In the genomic region with DNA sequence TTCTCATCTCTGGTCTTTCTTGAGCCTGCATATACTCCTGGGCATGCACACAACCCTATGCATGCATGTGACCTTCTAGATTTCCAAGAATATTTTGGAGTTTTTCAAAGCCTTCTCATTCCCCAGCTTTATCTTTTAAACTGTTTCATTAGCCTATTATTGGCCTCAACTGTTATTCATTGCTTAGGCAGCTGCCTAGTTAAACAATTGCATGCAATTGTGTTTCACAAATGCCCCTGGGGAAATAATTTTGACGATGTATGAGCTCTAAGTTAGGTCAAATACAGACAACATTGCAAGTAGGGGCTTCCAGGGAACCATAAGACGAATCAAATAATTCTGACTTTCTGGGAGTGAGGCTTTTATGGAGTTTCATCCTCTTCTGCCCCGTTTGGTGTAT, we compare ENCODE assay signal across 23 cellular contexts. TPM values are rescaled to one million over a fixed set of nuclear protein-coding genes. Genes with fewer than 3 reads are reported as not detected.
A peak's percentile ranks its signal among the peaks of the same experiment; 100 is the strongest.
DNase-seq lines count a peak whose midpoint lies in the region; FAIRE-seq and TF ChIP-seq lines count a peak whose summit lies in the region.
"Had no signal": no experiment of that assay in that cellular context is flagged by ENCODE, and none has a peak within 500 bp of the region (broad histone marks: within the 10 kb centered on the region; RNA-seq: fewer than 3 reads in every experiment).

No MANE protein-coding gene starts in this region.

- DNase-seq in Karpas-422 (peak; percentile 26), nephron progenitor cell (no peak), frontal cortex (ENCODE audit: low spot score in 2 of 2) (no peak), iPS-NIHi7 (ENCODE audit: extremely low spot score) (no peak), vagina (ENCODE audit: extremely low spot score in 2 of 2) (no peak)
- DNase-seq: Calu3; CD4-positive, alpha-beta T cell; COR-L47; DMS53; DMS79 treated with DMSO at 0.1 percent for 48 hours; GF-D8; H9 had no signal

- H3K4me1 Mint-ChIP-seq in nephron progenitor cell: no peaks in the 10 kb centered on the region
- H3K4me1 Mint-ChIP-seq: B cell, CD14-positive monocyte, GM23338, H9 had no signal

- H3K4me2 ChIP-seq in BLaER1: peak overlapping the region; percentile 25; the same call in 1 of the 2 replicates
- H3K4me2 ChIP-seq in Karpas-422 (ENCODE audit: low read depth, low read length, poor library complexity, severe bottlenecking): no peak overlapping the region
- H3K4me2 ChIP-seq: GM23338 had no signal

- H3K27me3 Mint-ChIP-seq in nephron progenitor cell (ENCODE audit: low read depth, poor library complexity): peaks cover 11% of the 10 kb centered on the region
- H3K27me3 Mint-ChIP-seq: B cell; CD4-positive, alpha-beta T cell had no signal

- H3K4me3 ChIP-seq in BLaER1 (no peak overlapping the region), Karpas-422 (ENCODE audit: low read length) (no peak overlapping the region), vagina (no peak overlapping the region)
- H3K4me3 ChIP-seq: BLaER1 treated with 17β-estradiol and CSF1 and Interleukin-3, amounts not matched to agents 10 nM and 100 nM; GM23338 had no signal

- peaks cover 47% of the 10 kb centered on the region for H3K36me3 Mint-ChIP-seq in nephron progenitor cell (ENCODE audit: low read depth)

- H3K9me2 ChIP-seq in Karpas-422 (replicated peaks; ENCODE audit: insufficient read depth, low read length): no peaks in the 10 kb centered on the region

- intact Hi-C loops in vagina (cut with DNase I): no loop called here

- H3K79me2 ChIP-seq in Karpas-422 (ENCODE audit: low read length): no peaks in the 10 kb centered on the region

- H3K4me1 ChIP-seq in BLaER1 (peaks cover 13% of the 10 kb centered on the region), Karpas-422 (ENCODE audit: low read length) (no peaks in the 10 kb centered on the region), vagina (no peaks in the 10 kb centered on the region)

- TF ChIP-seq POLR2A in vagina (IDR thresholded peaks at IDR 0.05): no peak

- H4K20me1 ChIP-seq in BLaER1: no peaks in the 10 kb centered on the region
- no peaks in the 10 kb centered on the region for H4K20me1 ChIP-seq in Karpas-422 (ENCODE audit: insufficient read depth, low read depth, low read length)

- no peaks in the 10 kb centered on the region for H3K9me3 Mint-ChIP-seq in nephron progenitor cell
- H3K9me3 Mint-ChIP-seq: CD4-positive, alpha-beta T cell; GM23338; H9 had no signal

- H3K9me3 ChIP-seq in BLaER1 (0 out of 2 replicates have a peak, but pooled peaks cover 4% of the 10 kb centered on the region), Karpas-422 (ENCODE audit: low read length) (no peaks in the 10 kb centered on the region), vagina (no peaks in the 10 kb centered on the region)
- H3K9me3 ChIP-seq: BLaER1 treated with 17β-estradiol and CSF1 and Interleukin-3, amounts not matched to agents 10 nM and 100 nM had no signal

- no peak for FAIRE-seq in frontal cortex (lab: Jason Lieb, UNC)
- FAIRE-seq: GM12891, GM18507 had no signal

- peak overlapping the region; percentile 48 for H3K27ac Mint-ChIP-seq in nephron progenitor cell
- H3K27ac Mint-ChIP-seq: B cell; CD14-positive monocyte; CD4-positive, alpha-beta T cell; GM23338; H9 had no signal

- no peak overlapping the region for H3K9ac ChIP-seq in BLaER1
- no peak overlapping the region for H3K9ac ChIP-seq in Karpas-422 (ENCODE audit: low read length)
- H3K9ac ChIP-seq: BLaER1 treated with 17β-estradiol and CSF1 and Interleukin-3, amounts not matched to agents 10 nM and 100 nM had no signal

- no peaks in the 10 kb centered on the region for H3K27me3 ChIP-seq in BLaER1
- H3K27me3 ChIP-seq in Karpas-422 (ENCODE audit: low read length): no peaks in the 10 kb centered on the region
- no peaks in the 10 kb centered on the region for H3K27me3 ChIP-seq in vagina
- H3K27me3 ChIP-seq: BLaER1 treated with 17β-estradiol and CSF1 and Interleukin-3, amounts not matched to agents 10 nM and 100 nM had no signal

- H3K36me3 ChIP-seq in BLaER1 (peaks cover 16% of the 10 kb centered on the region), Karpas-422 (ENCODE audit: insufficient read depth, low read length) (no peaks in the 10 kb centered on the region), vagina (peaks cover 0 to 14% of the 10 kb centered on the region in 2 donors)

- TF ChIP-seq CTCF in nephron progenitor cell (IDR thresholded peaks at IDR 0.05) (no peak), vagina (IDR thresholded peaks at IDR 0.05) (no peak)

- H3K4me3 Mint-ChIP-seq in nephron progenitor cell: no peak overlapping the region
- H3K4me3 Mint-ChIP-seq: B cell; CD14-positive monocyte; CD4-positive, alpha-beta T cell; GM23338; H9 had no signal

- H2AFZ ChIP-seq in Karpas-422 (ENCODE audit: low read length): no peak overlapping the region
- H2AFZ ChIP-seq: GM23338 had no signal

- H3K27ac ChIP-seq in BLaER1 (no peak overlapping the region), Karpas-422 (ENCODE audit: low read length) (no peak overlapping the region), vagina (no peak overlapping the region)
- H3K27ac ChIP-seq: BLaER1 treated with 17β-estradiol and CSF1 and Interleukin-3, amounts not matched to agents 10 nM and 100 nM had no signal

RNA-seq across cellular contexts. Expression of a gene that starts 2.3 kb away (rescaled TPM):
- total RNA-seq in Karpas-422 (2014; rRNA removed; shearing (Covaris generic); ENCODE audit: low replicate concordance): not detected in 2 replicates
- total RNA-seq in frontal cortex: not detected
- total RNA-seq in vagina: 9.1 TPM
- total RNA-seq: A172, B cell, Calu3, Daoy, G401, H4 had no signal

RNA-seq across cellular contexts. Expression of a gene that starts 15.9 kb away (rescaled TPM):
- total RNA-seq in Karpas-422 (2014; rRNA removed; shearing (Covaris generic); ENCODE audit: low replicate concordance): 445 and 611 TPM in 2 replicates
- total RNA-seq in frontal cortex (210 TPM), vagina (265 TPM)

RNA-seq across cellular contexts. Expression of a gene that starts 22.4 kb away (rescaled TPM):
- 0.54 and 0.75 TPM in 2 replicates for total RNA-seq in Karpas-422 (2014; rRNA removed; shearing (Covaris generic); ENCODE audit: low replicate concordance)
- total RNA-seq in frontal cortex (0.82 TPM), vagina (not detected)
- total RNA-seq: Daoy, G401 had no signal

RNA-seq across cellular contexts. Expression of a gene that starts 35.1 kb away (rescaled TPM):
- 36.9 and 82.1 TPM in 2 replicates for total RNA-seq in Karpas-422 (2014; rRNA removed; shearing (Covaris generic); ENCODE audit: low replicate concordance)
- 21.6 TPM for total RNA-seq in frontal cortex
- total RNA-seq in vagina: 54.3 TPM

RNA-seq across cellular contexts. Expression of a gene that starts 40.4 kb away (rescaled TPM):
- not detected in 2 replicates for total RNA-seq in Karpas-422 (2014; rRNA removed; shearing (Covaris generic); ENCODE audit: low replicate concordance)
- total RNA-seq in frontal cortex: not detected
- not detected for total RNA-seq in vagina
- total RNA-seq: A172, Calu3, GM23338, H4 had no signal
